Comparison of ENCODE assay signal across 33 cellular contexts in the genomic region with DNA sequence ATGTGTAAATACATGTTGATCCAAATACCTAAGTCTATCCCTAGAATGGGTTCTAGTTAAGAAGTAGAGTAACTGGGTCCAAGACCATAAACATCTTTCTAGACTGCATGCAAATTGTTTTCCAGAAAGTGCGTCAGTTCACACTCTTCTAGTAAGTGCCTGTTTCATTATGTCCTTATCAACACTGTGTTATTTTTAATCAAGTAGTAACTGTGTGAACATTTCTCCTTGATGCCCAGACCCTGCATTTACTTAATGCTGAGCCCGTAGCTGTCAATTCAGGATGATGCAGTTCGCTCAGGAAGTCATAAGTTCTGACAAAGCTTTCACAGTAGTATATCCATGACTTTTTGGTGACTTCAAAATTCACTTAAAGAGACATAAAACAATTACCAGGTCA.
"Had no signal": no experiment of that assay in that cellular context is flagged by ENCODE, and none has a peak within 500 bp of the region (broad histone marks: within the 10 kb centered on the region; RNA-seq: fewer than 3 reads in every experiment).

No MANE protein-coding gene starts in this region.

- DNase-seq: Karpas-422, Kasumi-1, KG1, MG63, MM.1S, MV-4-11, NCI-H1048, NCI-H1092, NCI-H1092 treated with DMSO at 0.1 percent for 48 hours, NCI-H1105, NCI-H1105 treated with DMSO at 0.1 percent for 48 hours, NCI-H1417, NCI-H1417 treated with DMSO at 0.1 percent for 48 hours, NCI-H1436, NCI-H1436 treated with DMSO at 0.1 percent for 48 hours, NCI-H146, NCI-H1694, NCI-H1694 treated with DMSO at 0.1 percent for 48 hours, NCI-H187, NCI-H187 treated with DMSO at 0.1 percent for 48 hours, NCI-H1930, NCI-H2029, NCI-H2029 treated with DMSO at 0.1 percent for 48 hours, NCI-H2081, NCI-H2081 treated with DMSO at 0.1 percent for 48 hours, NCI-H2107, NCI-H2171, NCI-H2171 treated with DMSO at 0.1 percent for 48 hours, NCI-H2227 treated with DMSO at 0.1 percent for 48 hours, NCI-H226, NCI-H345, NCI-H446, NCI-H446 treated with DMSO at 0.1 percent for 48 hours had no signal
